ENCODE assay signal across 8 cellular contexts in the genomic region with DNA sequence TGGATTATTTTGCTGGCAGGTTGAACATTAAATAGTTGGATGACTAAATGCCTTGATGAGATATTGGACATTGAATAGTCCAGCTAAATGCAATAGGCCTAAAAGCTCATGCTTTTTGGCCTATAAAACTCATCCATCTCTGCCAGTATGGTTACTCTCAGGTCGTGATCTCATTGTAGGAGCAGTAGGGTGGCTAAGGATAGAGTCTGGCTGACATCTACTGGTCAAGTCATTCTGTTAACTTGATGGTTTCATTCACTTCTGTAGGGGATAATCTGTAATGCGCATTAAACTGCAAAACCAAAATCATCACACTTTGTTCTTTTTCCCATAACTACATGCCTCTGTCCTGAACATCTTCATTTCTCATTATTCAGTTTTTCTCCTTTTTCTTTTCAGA.
A peak's percentile ranks its signal among the peaks of the same experiment; 100 is the strongest.
DNase-seq lines count a peak whose midpoint lies in the region; ATAC-seq, FAIRE-seq and TF ChIP-seq lines count a peak whose summit lies in the region.

No MANE protein-coding gene starts in this region.

- no peak overlapping the region for H3K4me3 ChIP-seq in adipocyte (ENCODE audit: low read length)
- H3K4me3 ChIP-seq in lung = no peak overlapping the region

- 47 to 50% methylated on average over 2 of the region's 2 CpGs for whole genome bisulfite sequencing in lung, 2 donors

- H3K4me1 ChIP-seq in adipocyte (ENCODE audit: control insufficient read depth, insufficient read depth, low read length) (no peaks in the 10 kb centered on the region), lung (ENCODE audit: control insufficient read depth in 2 of 2, insufficient read depth in 2 of 2, low read length in 2 of 2) (no peaks in the 10 kb centered on the region)

- no peak for FAIRE-seq in D721Med (lab: Jason Lieb, UNC)

- H3K9ac ChIP-seq in adipocyte (ENCODE audit: low read length) = no peak overlapping the region

- no peaks in the 10 kb centered on the region for H3K9me3 ChIP-seq in adipocyte (ENCODE audit: control insufficient read depth, low read length)
- no peaks in the 10 kb centered on the region for H3K9me3 ChIP-seq in lung (ENCODE audit: control insufficient read depth in 2 of 2, insufficient read depth in 1 of 2, low read length in 1 of 2)

- H3K27ac ChIP-seq in lung (ENCODE audit: low read depth in 1 of 2, low read length in 1 of 2) = no peak overlapping the region

- no peaks in the 10 kb centered on the region for H3K27me3 ChIP-seq in adipocyte (replicated peaks; ENCODE audit: control insufficient read depth, insufficient read depth, low read length)
- H3K27me3 ChIP-seq in lung (ENCODE audit: control insufficient read depth, insufficient read depth) = no peaks in the 10 kb centered on the region

- TF ChIP-seq CTCF in D721Med (IDR thresholded peaks at IDR 0.05; ENCODE audit: insufficient read depth, missing control alignments) = peak; percentile 32
- peak; percentile 16 for TF ChIP-seq CTCF in lung (IDR thresholded peaks at IDR 0.05; ENCODE audit: control extremely low read depth, extremely low read depth)

- ATAC-seq in lung (ENCODE audit: insufficient read depth, low FRiP score) (no peak), HG02981 (IDR thresholded peaks at IDR 0.05; ENCODE audit: unreplicated experiment) (no peak)

- no peaks in the 10 kb centered on the region for H3K36me3 ChIP-seq in adipocyte (ENCODE audit: control insufficient read depth, insufficient read depth, low read length, severe bottlenecking)
- H3K36me3 ChIP-seq in lung (ENCODE audit: control insufficient read depth in 2 of 2, insufficient read depth in 2 of 2, low read length in 2 of 2) = no peaks in the 10 kb centered on the region

- DNase-seq in D721Med (ENCODE audit: insufficient read length, low spot score) = no peak
- DNase-seq in Kasumi-1 (lab: John Stamatoyannopoulos, UW) = peak; percentile 81 to 90
- peak; percentile 75 for DNase-seq in adipocyte (ENCODE audit: low read depth)
- DNase-seq in lung (ENCODE audit: low spot score) = no peak
- DNase-seq in NCI-H1694 treated with DMSO at 0.1 percent for 48 hours (lab: John Stamatoyannopoulos, UW) = no peak
- no peak for DNase-seq in NK-92 (lab: John Stamatoyannopoulos, UW; ENCODE audit: unreplicated experiment)
- no peak for DNase-seq in effector CD4-positive, alpha-beta T cell

Comparison
In these comparisons a context has a peak if more than half of its experiments do, and no peak if none do; other contexts are left out.
1. DNase-seq: peak in Kasumi-1 (2 of 2) and adipocyte (single experiment); none in D721Med (single experiment), lung (single experiment), NCI-H1694 treated with DMSO at 0.1 percent for 48 hours (single experiment), NK-92 (single experiment) and effector CD4-positive, alpha-beta T cell (single experiment).